Comparison of ENCODE assay signal across 2 cellular contexts in genomic region chr20:63234693-63235398, GRCh38.
TF ChIP-seq lines count a peak whose summit lies in the region.

No MANE protein-coding gene starts in this region.

TF ChIP-seq in GM23338, 12 proteins besides CTCF, POLR2A, EP300 and RAD21:
- TF ChIP-seq STAT1 (IDR thresholded peaks at IDR 0.05; ENCODE audit: unreplicated experiment) (no peak), ETS1 (IDR thresholded peaks at IDR 0.05) (no peak)

TF ChIP-seq in WTC11, 78 proteins besides CTCF, POLR2A, EP300 and RAD21:
- no peak for TF ChIP-seq EMX1 (CRISPR knock-in tag; IDR thresholded peaks at IDR 0.05)
- TF ChIP-seq ZSCAN18 (CRISPR knock-in tag; IDR thresholded peaks at IDR 0.05): no peak
- TF ChIP-seq ZNF121 (CRISPR knock-in tag; IDR thresholded peaks at IDR 0.05): peak; percentile 95
- no peak for TF ChIP-seq CDX4 (CRISPR knock-in tag; IDR thresholded peaks at IDR 0.05; ENCODE audit: borderline replicate concordance)
